ENCODE assay signal across 1 cellular context in the genomic region with DNA sequence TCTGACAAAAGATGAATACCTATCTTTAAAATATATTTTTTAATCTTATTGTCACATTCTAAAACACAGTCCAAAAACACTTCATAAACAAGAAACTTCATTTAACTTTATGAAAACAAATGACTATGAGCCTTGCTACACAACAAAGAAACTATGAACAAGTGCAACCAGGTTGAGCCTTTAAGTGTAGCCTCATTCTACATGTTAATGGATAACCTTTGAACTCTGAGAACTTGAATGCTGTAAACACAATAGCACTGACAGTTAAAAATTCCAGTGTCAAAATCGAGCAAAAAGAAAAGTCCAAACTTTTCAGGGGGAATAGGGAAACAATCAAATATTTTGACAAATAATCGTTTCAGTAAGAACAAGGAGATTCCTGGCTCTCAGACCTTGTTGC.
TF ChIP-seq lines count a peak whose summit lies in the region.
"Not testable (repeated sequence)": the region's sequence is repeated elsewhere in the genome, so short reads cannot be mapped to it uniquely, and the experiment has no call there.

No MANE protein-coding gene starts in this region.

TF ChIP-seq in HepG2, 621 proteins besides CTCF, POLR2A, EP300 and RAD21 (continued from another document):
- peak; percentile 37; the same call in 1 of the 2 replicates for TF ChIP-seq HMG20A (CRISPR knock-in tag; IDR thresholded peaks at IDR 0.05; ENCODE audit: borderline replicate concordance)
- TF ChIP-seq SOX13 (IDR thresholded peaks at IDR 0.05); HNF4G (CRISPR knock-in tag; IDR thresholded peaks at IDR 0.05; ENCODE audit: borderline replicate concordance, low read depth); NR2F6 (IDR thresholded peaks at IDR 0.05); FOXP1 (IDR thresholded peaks at IDR 0.05): not testable (repeated sequence)
- TF ChIP-seq SOX13 (CRISPR knock-in tag; conservative IDR thresholded peaks at IDR 0.05 in 1 of 2, IDR thresholded peaks at IDR 0.05 in 1 of 2) = peak in 1 of 2 experiments; percentile 29; a peak in 1 of 4 replicates
- 0 out of 2 replicates have a peak, but pooled peaks have one; percentile 9 for TF ChIP-seq HNF4G (IDR thresholded peaks at IDR 0.05; ENCODE audit: borderline replicate concordance, low read depth, low read length)
- 0 out of 2 replicates have a peak, but pooled peaks have one; percentile 19 for TF ChIP-seq NR2F6 (CRISPR knock-in tag; IDR thresholded peaks at IDR 0.05)
- TF ChIP-seq SAP130 (CRISPR knock-in tag; IDR thresholded peaks at IDR 0.05; ENCODE audit: low read depth) = peak; percentile 41
- TF ChIP-seq NR2C2 (CRISPR knock-in tag; IDR thresholded peaks at IDR 0.05; ENCODE audit: borderline replicate concordance) = 0 out of 2 replicates have a peak, but pooled peaks have one; percentile 18
- TF ChIP-seq FOXP1 (CRISPR knock-in tag; IDR thresholded peaks at IDR 0.05) = peak; percentile 41; the same call in 1 of the 2 replicates
